In genomic region chrX:71106427-71106826, GRCh38 we compare ENCODE assay signal across 14 cellular contexts. TPM values are rescaled to one million over a fixed set of nuclear protein-coding genes. Genes with fewer than 3 reads are reported as not detected.
DNase-seq lines count a peak whose midpoint lies in the region; ATAC-seq and TF ChIP-seq lines count a peak whose summit lies in the region.
"Had no signal": no experiment of that assay in that cellular context is flagged by ENCODE, and none has a peak within 500 bp of the region (broad histone marks: within the 10 kb centered on the region; RNA-seq: fewer than 3 reads in every experiment).

Gene CXorf65 (minus strand): TSS chrX:71106740. CDS start chrX:71106556, 184 bp downstream.

- H3K4me1 ChIP-seq in vagina, result peaks cover 12% of the 10 kb centered on the region

- no peak within 1 kb of the TSS for H3K4me3 ChIP-seq in HL-60 (replicated peaks; ENCODE audit: insufficient read depth, low read length)
- no peak within 1 kb of the TSS for H3K4me3 ChIP-seq in vagina

- H3K9me3 ChIP-seq in vagina, result no peaks in the 10 kb centered on the region

- H3K4me1 Mint-ChIP-seq in activated CD4-positive, alpha-beta memory T cell treated with anti-CD3 and anti-CD28 coated beads, Interleukin-2, amount 10 ng/mL, durations not matched to agents 7 days and 5 days, result peaks cover 62% of the 10 kb centered on the region
- H3K4me1 Mint-ChIP-seq in natural killer cell, result peaks cover 68 to 84% of the 10 kb centered on the region in 2 donors

- peak within 1 kb of the TSS; percentile 84 for H3K27ac ChIP-seq in HL-60 (replicated peaks)
- no peak within 1 kb of the TSS for H3K27ac ChIP-seq in vagina

- POLR2A ChIA-PET in activated CD4-positive, alpha-beta memory T cell treated with anti-CD3 and anti-CD28 coated beads, Interleukin-2, amount 10 ng/mL, durations not matched to agents 7 days and 5 days (lab: Charles Lee), result interaction anchor here (1.0 to 8.4 kb wide), 4 partner anchors 10 to 177 kb away, joined by 3 to 100 read pairs (median 4); partner anchors contain the start of genes MED12, NONO and SNX12

- H3K9me3 Mint-ChIP-seq in activated CD4-positive, alpha-beta memory T cell treated with anti-CD3 and anti-CD28 coated beads, Interleukin-2, amount 10 ng/mL, durations not matched to agents 7 days and 5 days, result no peaks in the 10 kb centered on the region
- H3K9me3 Mint-ChIP-seq in natural killer cell, result no peaks in the 10 kb centered on the region

- CTCF ChIA-PET in activated CD4-positive, alpha-beta memory T cell treated with anti-CD3 and anti-CD28 coated beads, Interleukin-2, amount 10 ng/mL, durations not matched to agents 7 days and 5 days (lab: Charles Lee), result interaction anchor here (1.2 kb wide), 1 partner anchor 10 kb away, joined by 5 read pairs; the partner anchor contains the start of gene FOXO4

- TF ChIP-seq POLR2A in vagina (IDR thresholded peaks at IDR 0.05), result no peak

- H3K27me3 ChIP-seq in HL-60 (ENCODE audit: insufficient read depth, poor library complexity, severe bottlenecking) (no peaks in the 10 kb centered on the region), vagina (peaks cover 3% of the 10 kb centered on the region)

- peak within 1 kb of the TSS; percentile 99 for H3K27ac Mint-ChIP-seq in activated CD4-positive, alpha-beta memory T cell treated with anti-CD3 and anti-CD28 coated beads, Interleukin-2, amount 10 ng/mL, durations not matched to agents 7 days and 5 days
- peak within 1 kb of the TSS; percentile 97 to 99 for H3K27ac Mint-ChIP-seq in natural killer cell

- intact Hi-C loops in natural killer cell (cut with micrococcal nuclease), result loop anchor here (10.0 kb wide), 1 partner anchor 428 kb away; the partner anchor contains the start of gene OGT
- intact Hi-C loops in vagina (cut with DNase I), result no loop called here

- peak in 2 of 3 donors; percentile 8 to 37 for ATAC-seq in natural killer cell
- ATAC-seq in HG03460 (IDR thresholded peaks at IDR 0.05; ENCODE audit: unreplicated experiment), result no peak

- peak within 1 kb of the TSS; percentile 98 for H3K4me3 Mint-ChIP-seq in activated CD4-positive, alpha-beta memory T cell treated with anti-CD3 and anti-CD28 coated beads, Interleukin-2, amount 10 ng/mL, durations not matched to agents 7 days and 5 days
- peak within 1 kb of the TSS; percentile 84 for H3K4me3 Mint-ChIP-seq in natural killer cell

- peaks cover 68% of the 10 kb centered on the region for H3K36me3 Mint-ChIP-seq in activated CD4-positive, alpha-beta memory T cell treated with anti-CD3 and anti-CD28 coated beads, Interleukin-2, amount 10 ng/mL, durations not matched to agents 7 days and 5 days (ENCODE audit: low read depth)
- H3K36me3 Mint-ChIP-seq in natural killer cell, result peaks cover 5% of the 10 kb centered on the region

- H3K36me3 ChIP-seq in vagina, result no peaks in the 10 kb centered on the region

- H3K27me3 Mint-ChIP-seq in activated CD4-positive, alpha-beta memory T cell treated with anti-CD3 and anti-CD28 coated beads, Interleukin-2, amount 10 ng/mL, durations not matched to agents 7 days and 5 days, result no peaks in the 10 kb centered on the region
- H3K27me3 Mint-ChIP-seq in natural killer cell (ENCODE audit: low read depth in 2 of 2), result peaks cover 0 to 2% of the 10 kb centered on the region in 2 donors

- DNase-seq in NK-92 treated with Interleukin-12 subunit alpha and Interleukin-12 subunit beta, amount 100 ng/mL, for 24 hours (lab: John Stamatoyannopoulos, UW), result peak; percentile 8
- DNase-seq in NK-92 (lab: John Stamatoyannopoulos, UW; ENCODE audit: unreplicated experiment) (no peak), HL-60 (ENCODE audit: low read depth in 1 of 2, low spot score in 1 of 2) (no peak), natural killer cell (no peak), vagina (ENCODE audit: extremely low spot score in 2 of 2) (no peak), DMS 273 treated with DMSO at 0.1 percent for 48 hours (lab: John Stamatoyannopoulos, UW) (no peak)
- DNase-seq in activated CD4-positive, alpha-beta memory T cell treated with anti-CD3 and anti-CD28 coated beads, Interleukin-2, amount 10 ng/mL, durations not matched to agents 7 days and 5 days, result no peak
- DNase-seq: kidney glomerular epithelial cell; NCI-H1436; nucleus accumbens; stimulated activated CD4-positive, alpha-beta T cell treated with anti-CD3 and anti-CD28 coated beads, Interleukin-2, amount 100 ng/mL, for 24 hours; substantia nigra had no signal

- no peak for TF ChIP-seq CTCF in HL-60 (IDR thresholded peaks at IDR 0.05; ENCODE audit: insufficient read depth, low read length)
- no peak for TF ChIP-seq CTCF in natural killer cell (IDR thresholded peaks at IDR 0.05)
- TF ChIP-seq CTCF in vagina (IDR thresholded peaks at IDR 0.05), result no peak

RNA-seq across cellular contexts. Expression of gene CXorf65, which starts in this region (rescaled TPM):
- total RNA-seq in activated CD4-positive, alpha-beta memory T cell treated with anti-CD3 and anti-CD28 coated beads, Interleukin-2, amount 10 ng/mL, durations not matched to agents 7 days and 5 days, result 10 to 100 TPM; 26.4 to 29.9 TPM
- 100 to 1,000 TPM in 1 of 3 donors, 10 to 100 TPM in 2; 55.8 to 117 (median 92.8) TPM for total RNA-seq in natural killer cell
- not detected for total RNA-seq in vagina
- total RNA-seq: A673 had no signal

Comparison
In these comparisons a context has a peak if more than half of its experiments do, and no peak if none do; other contexts are left out.
1. RNA of gene CXorf65 (total RNA-seq): 55.8 to 117 TPM in natural killer cell and 26.4 to 29.9 TPM in activated CD4-positive, alpha-beta memory T cell treated with anti-CD3 and anti-CD28 coated beads, Interleukin-2, amount 10 ng/mL, durations not matched to agents 7 days and 5 days; not detected in vagina (single experiment); every median in the first group is over 10 times any median in the second.